In the genomic region with DNA sequence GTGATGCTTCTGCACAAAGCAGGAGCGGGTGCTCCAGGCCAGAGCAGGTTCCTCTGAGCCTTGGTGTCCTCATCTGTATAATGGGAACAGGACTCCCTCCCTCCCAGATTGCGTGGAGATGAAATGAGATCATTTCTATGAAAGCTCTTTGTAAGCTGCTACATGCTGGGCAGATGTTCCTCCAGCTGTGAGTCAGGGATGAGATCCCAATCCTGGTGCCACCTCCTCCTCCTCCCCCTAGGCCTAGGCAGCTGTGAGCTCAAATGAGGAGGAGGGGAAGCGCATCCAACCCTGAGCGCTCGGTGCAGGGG, we compare ENCODE assay signal across 25 cellular contexts. TPM values are rescaled to one million over a fixed set of nuclear protein-coding genes. Genes with fewer than 3 reads are reported as not detected.
DNase-seq lines count a peak whose midpoint lies in the region; ATAC-seq and TF ChIP-seq lines count a peak whose summit lies in the region.
"Had no signal": no experiment of that assay in that cellular context is flagged by ENCODE, and none has a peak within 500 bp of the region (broad histone marks: within the 10 kb centered on the region; RNA-seq: fewer than 3 reads in every experiment).

No MANE protein-coding gene starts in this region.

- H3K4me3 ChIP-seq in BLaER1 (no peak overlapping the region), foreskin fibroblast (ENCODE audit: low read depth in 1 of 2, low read length in 2 of 2) (no peak overlapping the region), endodermal cell (ENCODE audit: low read length) (no peak overlapping the region), body of pancreas (no peak overlapping the region)
- H3K4me3 ChIP-seq: SJSA1 had no signal

- H4K20me1 ChIP-seq in BLaER1, result no peaks in the 10 kb centered on the region

- TF ChIP-seq CTCF in GM13977 (IDR thresholded peaks at IDR 0.05; ENCODE audit: extremely low read depth, insufficient read depth, missing control alignments) (no peak), foreskin fibroblast (IDR thresholded peaks at IDR 0.05; ENCODE audit: low read depth, low read length) (no peak), endodermal cell (conservative IDR thresholded peaks at IDR 0.05) (no peak), body of pancreas (IDR thresholded peaks at IDR 0.05) (no peak)

- H3K36me3 ChIP-seq in BLaER1, result no peaks in the 10 kb centered on the region
- H3K36me3 ChIP-seq in endodermal cell (ENCODE audit: control insufficient read depth, insufficient read depth, low read length), result no peaks in the 10 kb centered on the region
- no peaks in the 10 kb centered on the region for H3K36me3 ChIP-seq in body of pancreas (replicated peaks in 1 of 2; ENCODE audit: insufficient read depth in 1 of 2, low read depth in 2 of 2)
- H3K36me3 ChIP-seq: BE2C, SJSA1 had no signal

- WGBS in endodermal cell (ENCODE audit: insufficient coverage in 1 of 2, insufficient read length in 1 of 2), 2 experiments, result 91 to 100% methylated on average over 1 to 5 of the region's 5 CpGs
- WGBS in body of pancreas, 2 donors, result 76 to 92% methylated on average over 3 of the region's 5 CpGs

- ATAC-seq in body of pancreas (no peak), HG02840 (IDR thresholded peaks at IDR 0.05; ENCODE audit: low FRiP score, unreplicated experiment) (no peak)
- ATAC-seq: PC-3, T-cell had no signal

- intact Hi-C loops in body of pancreas (cut with DNase I), result no loop called here

- no peaks in the 10 kb centered on the region for H3K27me3 ChIP-seq in BLaER1
- no peaks in the 10 kb centered on the region for H3K27me3 ChIP-seq in endodermal cell (ENCODE audit: control insufficient read depth, insufficient read depth, low read length, poor library complexity, severe bottlenecking)
- no peaks in the 10 kb centered on the region for H3K27me3 ChIP-seq in body of pancreas
- H3K27me3 ChIP-seq: BE2C had no signal

- DNase-seq in GM13977 (ENCODE audit: low spot score), result peak; percentile 12
- peak; percentile 10 for DNase-seq in RPMI7951 (ENCODE audit: low read depth)
- DNase-seq in foreskin fibroblast, result peak; percentile 21 to 53
- no peak for DNase-seq in endodermal cell
- DNase-seq in body of pancreas, result no peak
- DNase-seq: BE2C; CD4-positive, CD25-positive, alpha-beta regulatory T cell; DMS53; MM.1S; NCI-H1048; NCI-H1436; NCI-H187; NCI-H2081 treated with DMSO at 0.1 percent for 48 hours; NCI-H2171; NCI-H226; NCI-H510A; PC-3; Right ventricle myocardium superior; T-cell had no signal

- no peak overlapping the region for H3K4me3 Mint-ChIP-seq in endodermal cell
- H3K4me3 Mint-ChIP-seq: CD4-positive, CD25-positive, alpha-beta regulatory T cell; T-cell; T-helper 2 cell treated with Interferon-gamma antibody and Interleukin-4, amounts not matched to agents 5 μg/mL and 100 μg/mL, for 36 hours had no signal

- peaks cover 37% of the 10 kb centered on the region for H3K9me3 ChIP-seq in BLaER1
- H3K9me3 ChIP-seq in endodermal cell (ENCODE audit: control insufficient read depth, low read length), result peaks cover 26% of the 10 kb centered on the region
- H3K9me3 ChIP-seq in body of pancreas, result peaks cover 0 to 4% (median 0%) of the 10 kb centered on the region in 3 donors
- H3K9me3 ChIP-seq: BE2C had no signal

- in situ Hi-C loops in GM13977 (cut with MboI; ENCODE audit: low pct_unique_long_range_greater_than_20kb, low sequenced_read_pairs, unreplicated experiment), result no loop called here

- peaks cover 19% of the 10 kb centered on the region for H3K4me1 ChIP-seq in BLaER1
- no peaks in the 10 kb centered on the region for H3K4me1 ChIP-seq in endodermal cell (ENCODE audit: control insufficient read depth, insufficient read depth, low read length)
- peaks cover 27% of the 10 kb centered on the region for H3K4me1 ChIP-seq in body of pancreas
- H3K4me1 ChIP-seq: BE2C, SJSA1 had no signal

- H3K4me1 Mint-ChIP-seq in endodermal cell, result no peaks in the 10 kb centered on the region
- H3K4me1 Mint-ChIP-seq: CD4-positive, CD25-positive, alpha-beta regulatory T cell; T-cell had no signal

- peak overlapping the region; percentile 71 for H3K4me2 ChIP-seq in BLaER1

- H3K36me3 Mint-ChIP-seq in endodermal cell (ENCODE audit: low read depth), result no peaks in the 10 kb centered on the region
- H3K36me3 Mint-ChIP-seq: CD4-positive, CD25-positive, alpha-beta regulatory T cell; T-cell had no signal

- H3K9ac ChIP-seq in BLaER1 (no peak overlapping the region), endodermal cell (ENCODE audit: extremely low read depth, low read length, poor library complexity, severe bottlenecking) (no peak overlapping the region)

- H3K27ac ChIP-seq in BLaER1 (no peak overlapping the region), endodermal cell (ENCODE audit: low read depth, low read length) (no peak overlapping the region), body of pancreas (no peak overlapping the region)
- H3K27ac ChIP-seq: SJSA1 had no signal

- peaks cover 37% of the 10 kb centered on the region for H3K9me3 Mint-ChIP-seq in endodermal cell

- no peak overlapping the region for H3K27ac Mint-ChIP-seq in endodermal cell
- H3K27ac Mint-ChIP-seq: CD4-positive, CD25-positive, alpha-beta regulatory T cell; T-cell; T-helper 2 cell treated with Interferon-gamma antibody and Interleukin-4, amounts not matched to agents 5 μg/mL and 100 μg/mL, for 36 hours had no signal

- TF ChIP-seq POLR2A in body of pancreas (IDR thresholded peaks at IDR 0.05), result no peak

- H3K27me3 Mint-ChIP-seq in endodermal cell (ENCODE audit: insufficient read depth), result peaks cover 12% of the 10 kb centered on the region

RNA-seq across cellular contexts. Expression of a gene that starts 7.0 kb away (rescaled TPM):
- total RNA-seq in RPMI7951 (2014; rRNA removed; shearing (Covaris generic)), result not detected in 2 replicates
- total RNA-seq in endodermal cell, result not detected
- not detected for polyA plus RNA-seq in endodermal cell (2013, experiment 1 of 2)
- polyA plus RNA-seq in endodermal cell (2013, experiment 2 of 2), result not detected
- total RNA-seq in body of pancreas, result not detected
- total RNA-seq: A673; CD4-positive, CD25-positive, alpha-beta regulatory T cell; HT1080; PC-3; Right ventricle myocardium superior; SJSA1; T-cell had no signal
- polyA plus RNA-seq: CD4-positive, CD25-positive, alpha-beta regulatory T cell had no signal

RNA-seq across cellular contexts. Expression of a gene that starts 22.3 kb away (rescaled TPM):
- 71.7 and 84.9 TPM in 2 replicates for total RNA-seq in RPMI7951 (2014; rRNA removed; shearing (Covaris generic))
- 10 to 100 TPM; 30.6 to 47.6 TPM for total RNA-seq in endodermal cell
- 40.4 TPM for polyA plus RNA-seq in endodermal cell (2013, experiment 1 of 2)
- 40.4 TPM for polyA plus RNA-seq in endodermal cell (2013, experiment 2 of 2)
- 10 to 100 TPM; 56.7 to 59.4 TPM for total RNA-seq in body of pancreas

RNA-seq across cellular contexts. Expression of a gene that starts 25.1 kb away (rescaled TPM):
- 16.2 and 44.0 TPM in 2 replicates for total RNA-seq in RPMI7951 (2014; rRNA removed; shearing (Covaris generic))
- 100 to 1,000 TPM in 1 of 2 donors, 10 to 100 TPM in 1; 94.6 to 104 TPM for total RNA-seq in endodermal cell
- polyA plus RNA-seq in endodermal cell (2013, experiment 1 of 2), result 39.0 TPM
- polyA plus RNA-seq in endodermal cell (2013, experiment 2 of 2), result 38.2 TPM
- 10 to 100 TPM in 1 of 2 donors, 1 to 10 TPM in 1; 8.6 to 24.4 TPM for total RNA-seq in body of pancreas

RNA-seq across cellular contexts. Expression of a gene that starts 47.4 kb away (rescaled TPM):
- total RNA-seq in RPMI7951 (2014; rRNA removed; shearing (Covaris generic)), result 106 and 114 TPM in 2 replicates
- total RNA-seq in endodermal cell (10 to 100 TPM; 27.6 to 33.8 TPM), body of pancreas (10 to 100 TPM; 21.4 to 39.7 TPM)
- polyA plus RNA-seq in endodermal cell (2013, experiment 1 of 2), result 43.1 TPM
- 41.1 TPM for polyA plus RNA-seq in endodermal cell (2013, experiment 2 of 2)

RNA-seq across cellular contexts. Expression of a gene that starts 53.4 kb away (rescaled TPM):
- total RNA-seq in RPMI7951 (2014; rRNA removed; shearing (Covaris generic)), result 1,090 and 1,270 TPM in 2 replicates
- total RNA-seq in endodermal cell (1,000 to 10,000 TPM; 1,359 to 1,473 TPM), body of pancreas (100 to 1,000 TPM; 359 to 454 TPM)
- 860 TPM for polyA plus RNA-seq in endodermal cell (2013, experiment 1 of 2)
- polyA plus RNA-seq in endodermal cell (2013, experiment 2 of 2), result 803 TPM

Comparison
In these comparisons a context has a peak if more than half of its experiments do, and no peak if none do; other contexts are left out.
1. DNase-seq: peak in GM13977 (single experiment), RPMI7951 (single experiment) and foreskin fibroblast (2 of 2); none in endodermal cell (single experiment) and body of pancreas (0 of 4).